26 cellular contexts compared by ENCODE assay signal in genomic region chr20:47099749-47100515, GRCh38.
A peak's percentile ranks its signal among the peaks of the same experiment; 100 is the strongest.
DNase-seq lines count a peak whose midpoint lies in the region; ATAC-seq and TF ChIP-seq lines count a peak whose summit lies in the region.
"Had no signal": no experiment of that assay in that cellular context is flagged by ENCODE, and none has a peak within 500 bp of the region (broad histone marks: within the 10 kb centered on the region; RNA-seq: fewer than 3 reads in every experiment).

No MANE protein-coding gene starts in this region.

- no peaks in the 10 kb centered on the region for H3K36me3 ChIP-seq in PC-3 (ENCODE audit: low read depth, low read length)
- no peaks in the 10 kb centered on the region for H3K36me3 ChIP-seq in mucosa of descending colon (ENCODE audit: low read depth)
- H3K36me3 ChIP-seq in vagina = no peaks in the 10 kb centered on the region
- no peaks in the 10 kb centered on the region for H3K36me3 ChIP-seq in SK-N-SH (replicated peaks in 1 of 2; ENCODE audit: control insufficient read depth in 1 of 2, insufficient read depth in 2 of 2, low read length in 1 of 2)
- H3K36me3 ChIP-seq: ascending aorta, transverse colon had no signal

- H3K27me3 ChIP-seq in PC-3 (ENCODE audit: low read length) (peaks cover 22% of the 10 kb centered on the region), vagina (no peaks in the 10 kb centered on the region), SK-N-SH (ENCODE audit: insufficient read depth) (0 out of 2 replicates have a peak, but pooled peaks cover 5% of the 10 kb centered on the region)
- H3K27me3 ChIP-seq: ascending aorta, transverse colon had no signal

- H3K27ac ChIP-seq in PC-3 (ENCODE audit: low read length) = no peak overlapping the region
- no peak overlapping the region for H3K27ac ChIP-seq in vagina
- H3K27ac ChIP-seq in SK-N-SH (ENCODE audit: low read depth in 2 of 2, low read length in 1 of 2) = no peak overlapping the region
- H3K27ac ChIP-seq: ascending aorta, foreskin keratinocyte, parathyroid adenoma, PC-9, transverse colon, WERI-Rb-1 had no signal

- intact Hi-C loops in PC-3 (cut with micrococcal nuclease) (no loop called here), mucosa of descending colon (cut with DNase I, micrococcal nuclease) (no loop called here), vagina (cut with DNase I) (no loop called here)

- no peak overlapping the region for H3K4me2 ChIP-seq in PC-3 (ENCODE audit: low read length)
- no peak overlapping the region for H3K4me2 ChIP-seq in SK-N-SH
- H3K4me2 ChIP-seq: PC-9 had no signal

- TF ChIP-seq RAD21 in SK-N-SH (IDR thresholded peaks at IDR 0.05; ENCODE audit: low read length) = no peak

- H4K20me1 ChIP-seq in PC-3 (ENCODE audit: low read length) (no peaks in the 10 kb centered on the region), SK-N-SH (ENCODE audit: insufficient read depth) (no peaks in the 10 kb centered on the region)

- H3F3A ChIP-seq in PC-3 (ENCODE audit: low read length, unreplicated experiment) (no peaks in the 10 kb centered on the region), SK-N-SH (replicated peaks; ENCODE audit: insufficient read depth) (no peaks in the 10 kb centered on the region)

- TF ChIP-seq EP300 in SK-N-SH (IDR thresholded peaks at IDR 0.05; ENCODE audit: borderline replicate concordance in 1 of 2, low read depth in 1 of 2, low read length in 1 of 2) = no peak

- CTCF ChIA-PET in PC-3 (lab: Charles Lee) (no interaction called here), SK-N-SH (lab: Yijun Ruan, JAX) (no interaction called here)

- H3K4me3 ChIP-seq in PC-3 (ENCODE audit: low read length) = no peak overlapping the region
- H3K4me3 ChIP-seq in fibroblast of pulmonary artery (replicated peaks; ENCODE audit: low read depth, low read length) = no peak overlapping the region
- H3K4me3 ChIP-seq in mucosa of descending colon = no peak overlapping the region
- H3K4me3 ChIP-seq in vagina = no peak overlapping the region
- no peak overlapping the region for H3K4me3 ChIP-seq in SK-N-SH (ENCODE audit: low read depth in 2 of 2, low read length in 1 of 2)
- H3K4me3 ChIP-seq: ascending aorta, PC-9, transverse colon had no signal

- ATAC-seq in PC-3 (no peak), mucosa of descending colon (peak; percentile 66)
- ATAC-seq: foreskin keratinocyte, natural killer cell had no signal

- peaks cover 6% of the 10 kb centered on the region; the same call in 1 of the 2 replicates for H3K9me3 ChIP-seq in PC-3 (ENCODE audit: low read length)
- no peaks in the 10 kb centered on the region for H3K9me3 ChIP-seq in mucosa of descending colon
- peaks cover 4% of the 10 kb centered on the region for H3K9me3 ChIP-seq in vagina
- peaks cover 6% of the 10 kb centered on the region; the same call in 1 of the 2 replicates for H3K9me3 ChIP-seq in SK-N-SH

- POLR2A ChIA-PET in PC-3 (lab: Charles Lee; ENCODE audit: unreplicated experiment) = no interaction called here
- POLR2A ChIA-PET in SK-N-SH (lab: Yijun Ruan, JAX) = no interaction called here

- no peak for TF ChIP-seq CTCF in PC-3 (conservative IDR thresholded peaks at IDR 0.05; ENCODE audit: low read depth, low read length)
- no peak for TF ChIP-seq CTCF in fibroblast of pulmonary artery (IDR thresholded peaks at IDR 0.05; ENCODE audit: low read length, missing control alignments)
- no peak for TF ChIP-seq CTCF in mucosa of descending colon (IDR thresholded peaks at IDR 0.05)
- no peak for TF ChIP-seq CTCF in vagina (IDR thresholded peaks at IDR 0.05)
- no peak for TF ChIP-seq CTCF in SK-N-SH (IDR thresholded peaks at IDR 0.05)

- H2AFZ ChIP-seq in PC-3 (ENCODE audit: low read length) (no peak overlapping the region), SK-N-SH (ENCODE audit: low read depth) (no peak overlapping the region)
- H2AFZ ChIP-seq: parathyroid adenoma, PC-9 had no signal

- H3K4me1 ChIP-seq in PC-3 (ENCODE audit: insufficient read depth, low read length) = 0 out of 2 replicates have a peak, but pooled peaks cover 3% of the 10 kb centered on the region
- H3K4me1 ChIP-seq in mucosa of descending colon (ENCODE audit: low read depth) = peaks cover 12% of the 10 kb centered on the region
- no peaks in the 10 kb centered on the region for H3K4me1 ChIP-seq in vagina
- no peaks in the 10 kb centered on the region; a peak in 1 of 4 replicates for H3K4me1 ChIP-seq in SK-N-SH (ENCODE audit: control insufficient read depth in 1 of 2, insufficient read depth in 2 of 2, low read depth in 1 of 2, low read length in 1 of 2)
- H3K4me1 ChIP-seq: ascending aorta, foreskin keratinocyte, parathyroid adenoma had no signal

- 43% methylated on average over 7 of the region's 7 CpGs for WGBS in SK-N-SH (ENCODE audit: low lambda C conversion rate)

- H3K9me2 ChIP-seq in PC-3 (replicated peaks; ENCODE audit: low read length) = no peaks in the 10 kb centered on the region
- no peaks in the 10 kb centered on the region for H3K9me2 ChIP-seq in SK-N-SH

- H3K79me2 ChIP-seq in PC-3 (ENCODE audit: low read length) (no peaks in the 10 kb centered on the region), SK-N-SH (ENCODE audit: insufficient read depth) (no peaks in the 10 kb centered on the region)
- H3K79me2 ChIP-seq: parathyroid adenoma had no signal

- DNase-seq in PC-3 (peak; percentile 31), fibroblast of pulmonary artery (ENCODE audit: low read depth) (peak; percentile 46), mucosa of descending colon (no peak), vagina (ENCODE audit: extremely low spot score in 2 of 2) (peak; percentile 9 to 84), iPS-NIHi11 (ENCODE audit: low spot score) (no peak), NCI-H446 treated with DMSO at 0.1 percent for 48 hours (lab: John Stamatoyannopoulos, UW) (no peak), SK-N-SH (no peak)
- DNase-seq: activated CD4-positive, alpha-beta memory T cell treated with anti-CD3 and anti-CD28 coated beads for 36 hours; activated naive CD4-positive, alpha-beta T cell treated with anti-CD3 and anti-CD28 coated beads for 36 hours; activated T-cell treated with anti-CD3 and anti-CD28 coated beads, Interleukin-2, amount 50 U/mL, for 24 hours; COR-L47; DND-41; endodermal cell; foreskin keratinocyte; KG1; kidney glomerular epithelial cell; natural killer cell; NCI-H187 treated with DMSO at 0.1 percent for 48 hours; NCI-H226; stimulated activated CD4-positive, alpha-beta T cell treated with anti-CD3 and anti-CD28 coated beads, Interleukin-2, amount 100 ng/mL, for 24 hours; stimulated activated naive CD4-positive, alpha-beta T cell; transverse colon; WERI-Rb-1 had no signal

- no TSS peak for BruUV-seq in PC-3 (replicated peaks; lab: Mats Ljungman, UMichigan)

- TF ChIP-seq POLR2A in vagina (IDR thresholded peaks at IDR 0.05) = no peak

- H3K9ac ChIP-seq in PC-3 (ENCODE audit: low read length) (no peak overlapping the region), SK-N-SH (no peak overlapping the region)
- H3K9ac ChIP-seq: parathyroid adenoma had no signal

TF ChIP-seq in SK-N-SH, 30 proteins besides CTCF, POLR2A, EP300 and RAD21:
- TF ChIP-seq RCOR1 (IDR thresholded peaks at IDR 0.05; ENCODE audit: low read length) (no peak), JUND (IDR thresholded peaks at IDR 0.05) (no peak), USF2 (IDR thresholded peaks at IDR 0.05; ENCODE audit: borderline replicate concordance, low read depth, low read length) (no peak), RFX5 (IDR thresholded peaks at IDR 0.05; ENCODE audit: low read length) (no peak), FOSL2 (IDR thresholded peaks at IDR 0.05; ENCODE audit: borderline replicate concordance, low read depth) (no peak), NRF1 (IDR thresholded peaks at IDR 0.05; ENCODE audit: low read depth, low read length) (no peak), USF1 (IDR thresholded peaks at IDR 0.05; ENCODE audit: borderline replicate concordance, low read depth) (no peak), FOXJ3 (CRISPR knock-in tag; IDR thresholded peaks at IDR 0.05) (no peak), TAF1 (IDR thresholded peaks at IDR 0.05; ENCODE audit: borderline replicate concordance, low read depth, low read length) (no peak), GATA2 (CRISPR knock-in tag; IDR thresholded peaks at IDR 0.05) (no peak), PBX3 (IDR thresholded peaks at IDR 0.05) (no peak), FOXM1 (IDR thresholded peaks at IDR 0.05; ENCODE audit: low read depth) (no peak)

Comparison
In these comparisons a context has a peak if more than half of its experiments do, and no peak if none do; other contexts are left out.
1. DNase-seq: peak in PC-3 (single experiment), fibroblast of pulmonary artery (single experiment) and vagina (2 of 2); none in mucosa of descending colon (0 of 3), iPS-NIHi11 (single experiment), NCI-H446 treated with DMSO at 0.1 percent for 48 hours (single experiment) and SK-N-SH (single experiment).